In genomic region chr2:196171248-196171871, GRCh38 we compare ENCODE assay signal across 8 cellular contexts. TPM values are rescaled to one million over a fixed set of nuclear protein-coding genes. Genes with fewer than 3 reads are reported as not detected.
A peak's percentile ranks its signal among the peaks of the same experiment; 100 is the strongest.
DNase-seq lines count a peak whose midpoint lies in the region; ATAC-seq and TF ChIP-seq lines count a peak whose summit lies in the region.

STK17B (minus strand) TSS chr2:196171578; CDS start chr2:196163383, 8,195 bp downstream.

- peak; percentile 90 for DNase-seq in AG10803 (ENCODE audit: low read depth)
- DNase-seq in NCI-H510A treated with DMSO at 0.1 percent for 48 hours (lab: John Stamatoyannopoulos, UW): peak; percentile 90
- DNase-seq in activated CD4-positive, alpha-beta T cell treated with anti-CD3 and anti-CD28 coated beads for 36 hours: peak; percentile 99
- DNase-seq in choroid plexus epithelial cell (ENCODE audit: low read depth): peak; percentile 96
- peak; percentile 95 for DNase-seq in kidney tubule cell (ENCODE audit: low spot score)
- DNase-seq in stimulated activated CD4-positive, alpha-beta T cell treated with anti-CD3 and anti-CD28 coated beads, Interleukin-1b, Interleukin-23, amount 100 ng/mL, for 1 hour (ENCODE audit: low read depth in 2 of 2): peak; percentile 95 to 97

- intact Hi-C loops in activated CD4-positive, alpha-beta T cell treated with anti-CD3 and anti-CD28 coated beads for 36 hours (cut with DNase I, micrococcal nuclease): loop anchor here (1.0 to 10.0 kb wide), 13 partner anchors 11 to 1329 kb away; partner anchors contain the start of genes HSPD1 (in 1 of the 2), HSPE1 (in 1 of the 2) and SLC39A10 (in 1 of the 2)

- peaks cover 37% of the 10 kb centered on the region for H3K36me3 Mint-ChIP-seq in activated CD4-positive, alpha-beta T cell treated with anti-CD3 and anti-CD28 coated beads for 36 hours (ENCODE audit: low read depth)

- H3K9me3 Mint-ChIP-seq in activated CD4-positive, alpha-beta T cell treated with anti-CD3 and anti-CD28 coated beads for 36 hours (ENCODE audit: low read depth): no peaks in the 10 kb centered on the region

- CTCF ChIA-PET in activated CD4-positive, alpha-beta T cell treated with anti-CD3 and anti-CD28 coated beads for 36 hours (lab: Charles Lee): interaction anchor here (0.6 to 3.0 kb wide), 14 partner anchors 11 to 1132 kb away, joined by 3 to 13 read pairs (median 4); no protein-coding TSS in a partner anchor

- H3K4me1 Mint-ChIP-seq in activated CD4-positive, alpha-beta T cell treated with anti-CD3 and anti-CD28 coated beads for 36 hours: peaks cover 38% of the 10 kb centered on the region

- no peaks in the 10 kb centered on the region for H3K27me3 Mint-ChIP-seq in activated CD4-positive, alpha-beta T cell treated with anti-CD3 and anti-CD28 coated beads for 36 hours

- ATAC-seq in GM19025 (IDR thresholded peaks at IDR 0.05; ENCODE audit: low read depth, unreplicated experiment) (peak; percentile 47), HG03342 (IDR thresholded peaks at IDR 0.05; ENCODE audit: unreplicated experiment) (peak; percentile 55)
- ATAC-seq in activated CD4-positive, alpha-beta T cell treated with anti-CD3 and anti-CD28 coated beads for 36 hours: peak; percentile 76

- TF ChIP-seq CTCF in AG10803 (conservative IDR thresholded peaks at IDR 0.05; ENCODE audit: low read length) (peak; percentile 24), choroid plexus epithelial cell (conservative IDR thresholded peaks at IDR 0.05; ENCODE audit: low read depth, low read length) (peak; percentile 15)

- H3K4me3 ChIP-seq in AG10803 (ENCODE audit: low read length): peak within 1 kb of the TSS; percentile 77
- peak within 1 kb of the TSS; percentile 87 for H3K4me3 ChIP-seq in choroid plexus epithelial cell (ENCODE audit: low read depth, low read length)

- POLR2A ChIA-PET in activated CD4-positive, alpha-beta T cell treated with anti-CD3 and anti-CD28 coated beads for 36 hours (lab: Charles Lee): interaction anchor here (0.9 to 2.6 kb wide), 8 partner anchors 11 to 89 kb away, joined by 3 to 10 read pairs (median 5); no protein-coding TSS in a partner anchor

- H3K27ac Mint-ChIP-seq in activated CD4-positive, alpha-beta T cell treated with anti-CD3 and anti-CD28 coated beads for 36 hours: peak within 1 kb of the TSS; percentile 98

- H3K4me3 Mint-ChIP-seq in activated CD4-positive, alpha-beta T cell treated with anti-CD3 and anti-CD28 coated beads for 36 hours: peak within 1 kb of the TSS; percentile 92

RNA-seq across cellular contexts. Expression of gene STK17B, which starts in this region (rescaled TPM):
- 100 to 1,000 TPM; 159 to 178 TPM for total RNA-seq in activated CD4-positive, alpha-beta T cell treated with anti-CD3 and anti-CD28 coated beads for 36 hours

Comparison
In these comparisons a context has a peak if more than half of its experiments do, and no peak if none do; other contexts are left out.
1. Peak in every context shown above with its lines: DNase-seq, ATAC-seq and H3K4me3 ChIP-seq.